Comparison of ENCODE assay signal across 9 cellular contexts in genomic region chr12:1518763-1519516, GRCh38.
A peak's percentile ranks its signal among the peaks of the same experiment; 100 is the strongest.
DNase-seq lines count a peak whose midpoint lies in the region; ATAC-seq and TF ChIP-seq lines count a peak whose summit lies in the region.
"Had no signal": no experiment of that assay in that cellular context is flagged by ENCODE, and none has a peak within 500 bp of the region (broad histone marks: within the 10 kb centered on the region; RNA-seq: fewer than 3 reads in every experiment).

No MANE protein-coding gene starts in this region.

- peaks cover 15 to 27% (median 21%) of the 10 kb centered on the region in 11 experiments; a peak in 21 of 22 replicates for H3K9me3 ChIP-seq in BLaER1 treated with 17β-estradiol and CSF1 and Interleukin-3, amounts not matched to agents 10 nM and 100 nM (replicated peaks in 1 of 11)
- H3K9me3 ChIP-seq in MG63: peaks cover 5% of the 10 kb centered on the region; the same call in 1 of the 2 replicates
- peaks cover 0 to 1% (median 0%) of the 10 kb centered on the region in 4 donors for H3K9me3 ChIP-seq in liver (ENCODE audit: control insufficient read depth in 4 of 4, low read length in 3 of 4)
- peaks cover 0 to 17% (median 9%) of the 10 kb centered on the region in 8 donors for H3K9me3 ChIP-seq in spleen
- H3K9me3 ChIP-seq: psoas muscle had no signal

- peak overlapping the region in 8 of 11 experiments; percentile 17 to 49 (median 31); a peak in 12 of 22 replicates for H3K4me2 ChIP-seq in BLaER1 treated with 17β-estradiol and CSF1 and Interleukin-3, amounts not matched to agents 10 nM and 100 nM

- peaks cover 24% of the 10 kb centered on the region for H3K4me1 Mint-ChIP-seq in WTC11

- CTCF ChIA-PET in WTC11 (lab: Charles Lee): interaction anchor here (1.0 to 3.7 kb wide), 3 partner anchors 15 to 86 kb away, joined by 3 to 44 read pairs (median 7); no protein-coding TSS in a partner anchor

- no peak overlapping the region for H3K4me3 Mint-ChIP-seq in WTC11

- H3K27me3 Mint-ChIP-seq in WTC11 (ENCODE audit: low read depth): no peaks in the 10 kb centered on the region; the same call in 1 of the 2 replicates

- DNase-seq in MG63 (peak; percentile 89), WTC11 (ENCODE audit: low spot score) (no peak), spleen (no peak), NCI-H2227 treated with DMSO at 0.1 percent for 48 hours (lab: John Stamatoyannopoulos, UW) (no peak)
- DNase-seq: psoas muscle had no signal

- ATAC-seq in WTC11 (no peak), HG03354 (IDR thresholded peaks at IDR 0.05; ENCODE audit: poor library complexity, severe bottlenecking, unreplicated experiment) (no peak), HG02759 (IDR thresholded peaks at IDR 0.05; ENCODE audit: unreplicated experiment) (no peak)
- ATAC-seq: psoas muscle had no signal

- intact Hi-C loops in spleen (cut with DNase I; ENCODE audit: low total_unique reads): no loop called here

- peaks cover 0 to 4% (median 0%) of the 10 kb centered on the region in 11 experiments; a peak in 1 of 22 replicates for H3K27me3 ChIP-seq in BLaER1 treated with 17β-estradiol and CSF1 and Interleukin-3, amounts not matched to agents 10 nM and 100 nM
- H3K27me3 ChIP-seq in MG63: no peaks in the 10 kb centered on the region
- no peaks in the 10 kb centered on the region for H3K27me3 ChIP-seq in liver (ENCODE audit: control insufficient read depth in 4 of 4, insufficient read depth in 4 of 4, low read length in 3 of 4)
- H3K27me3 ChIP-seq in spleen (replicated peaks in 1 of 7): peaks cover 0 to 46% (median 0%) of the 10 kb centered on the region in 7 donors

- H3K36me3 Mint-ChIP-seq in WTC11: no peaks in the 10 kb centered on the region

- H3K9me3 Mint-ChIP-seq in WTC11: peaks cover 12% of the 10 kb centered on the region

- H3K36me3 ChIP-seq in BLaER1 treated with 17β-estradiol and CSF1 and Interleukin-3, amounts not matched to agents 10 nM and 100 nM: no peaks in the 10 kb centered on the region
- H3K36me3 ChIP-seq in MG63: no peaks in the 10 kb centered on the region
- H3K36me3 ChIP-seq in liver (ENCODE audit: control insufficient read depth in 4 of 4, insufficient read depth in 3 of 4, low read depth in 1 of 4, low read length in 3 of 4): no peaks in the 10 kb centered on the region
- no peaks in the 10 kb centered on the region for H3K36me3 ChIP-seq in spleen

- H3K4me3 ChIP-seq in BLaER1 treated with 17β-estradiol and CSF1 and Interleukin-3, amounts not matched to agents 10 nM and 100 nM: no peak overlapping the region
- H3K4me3 ChIP-seq in MG63: no peak overlapping the region
- peak overlapping the region in 1 of 3 donors; percentile 7 for H3K4me3 ChIP-seq in liver (ENCODE audit: low read depth in 1 of 3, low read length in 3 of 3)
- no peak overlapping the region for H3K4me3 ChIP-seq in spleen
- H3K4me3 ChIP-seq: psoas muscle had no signal

- H3K27ac Mint-ChIP-seq in WTC11: no peak overlapping the region

- TF ChIP-seq CTCF in WTC11 (IDR thresholded peaks at IDR 0.05): no peak
- TF ChIP-seq CTCF in liver (IDR thresholded peaks at IDR 0.05; ENCODE audit: low read depth, low read length, missing input control): no peak
- TF ChIP-seq CTCF in spleen (IDR thresholded peaks at IDR 0.05 in 8 of 11, conservative IDR thresholded peaks at IDR 0.05 in 3 of 11): no peak

- H3K27ac ChIP-seq in BLaER1 treated with 17β-estradiol and CSF1 and Interleukin-3, amounts not matched to agents 10 nM and 100 nM: no peak overlapping the region
- no peak overlapping the region for H3K27ac ChIP-seq in liver (ENCODE audit: low read depth in 1 of 2, low read length in 2 of 2)
- no peak overlapping the region for H3K27ac ChIP-seq in spleen
- H3K27ac ChIP-seq: psoas muscle had no signal

- peaks cover 0 to 17% (median 12%) of the 10 kb centered on the region in 10 experiments; a peak in 12 of 20 replicates for H3K4me1 ChIP-seq in BLaER1 treated with 17β-estradiol and CSF1 and Interleukin-3, amounts not matched to agents 10 nM and 100 nM
- H3K4me1 ChIP-seq in liver (ENCODE audit: control insufficient read depth in 4 of 4, insufficient read depth in 4 of 4, low read length in 3 of 4) (peaks cover 3 to 10% (median 6%) of the 10 kb centered on the region in 4 donors), spleen (no peaks in the 10 kb centered on the region)
- H3K4me1 ChIP-seq: psoas muscle had no signal

- TF ChIP-seq POLR2A in spleen (IDR thresholded peaks at IDR 0.05): no peak

- WGBS in liver: 47% methylated on average over 23 of the region's 23 CpGs
- WGBS in spleen, 5 donors: 62 to 74% (median 70%) methylated on average over 19 to 23 of the region's 23 CpGs

- H3K9ac ChIP-seq in BLaER1 treated with 17β-estradiol and CSF1 and Interleukin-3, amounts not matched to agents 10 nM and 100 nM: no peak overlapping the region
- H3K9ac ChIP-seq in liver (ENCODE audit: low read depth in 1 of 2, low read length in 2 of 2): no peak overlapping the region

- peak; percentile 33 to 35 for TF ChIP-seq RAD21 in liver (IDR thresholded peaks at IDR 0.05)

- POLR2A ChIA-PET in WTC11 (lab: Charles Lee): no interaction called here

- H4K20me1 ChIP-seq in BLaER1 treated with 17β-estradiol and CSF1 and Interleukin-3, amounts not matched to agents 10 nM and 100 nM: no peaks in the 10 kb centered on the region; a peak in 1 of 22 replicates

TF ChIP-seq in WTC11, 78 proteins besides CTCF, POLR2A, EP300 and RAD21:
- no peak for TF ChIP-seq TEAD1 (CRISPR knock-in tag; IDR thresholded peaks at IDR 0.05)
- 0 out of 2 replicates have a peak, but pooled peaks have one; percentile 41 for TF ChIP-seq ZNF263 (CRISPR knock-in tag; IDR thresholded peaks at IDR 0.05; ENCODE audit: low read depth)
- no peak for TF ChIP-seq ETV6 (CRISPR knock-in tag; IDR thresholded peaks at IDR 0.05)

TF ChIP-seq in liver, 16 proteins besides CTCF, POLR2A, EP300 and RAD21:
- TF ChIP-seq REST (IDR thresholded peaks at IDR 0.05) (no peak), FOXA2 (IDR thresholded peaks at IDR 0.05) (peak; percentile 28), EGR1 (IDR thresholded peaks at IDR 0.05; ENCODE audit: low read depth in 2 of 2) (no peak), HNF4A (conservative IDR thresholded peaks at IDR 0.05) (peak; percentile 30 to 42), SP1 (IDR thresholded peaks at IDR 0.05) (no peak), RXRA (IDR thresholded peaks at IDR 0.05) (peak in 1 of 2 donors; percentile 45), ZBTB33 (IDR thresholded peaks at IDR 0.05) (no peak)
